8 cellular contexts compared by ENCODE assay signal in the genomic region with DNA sequence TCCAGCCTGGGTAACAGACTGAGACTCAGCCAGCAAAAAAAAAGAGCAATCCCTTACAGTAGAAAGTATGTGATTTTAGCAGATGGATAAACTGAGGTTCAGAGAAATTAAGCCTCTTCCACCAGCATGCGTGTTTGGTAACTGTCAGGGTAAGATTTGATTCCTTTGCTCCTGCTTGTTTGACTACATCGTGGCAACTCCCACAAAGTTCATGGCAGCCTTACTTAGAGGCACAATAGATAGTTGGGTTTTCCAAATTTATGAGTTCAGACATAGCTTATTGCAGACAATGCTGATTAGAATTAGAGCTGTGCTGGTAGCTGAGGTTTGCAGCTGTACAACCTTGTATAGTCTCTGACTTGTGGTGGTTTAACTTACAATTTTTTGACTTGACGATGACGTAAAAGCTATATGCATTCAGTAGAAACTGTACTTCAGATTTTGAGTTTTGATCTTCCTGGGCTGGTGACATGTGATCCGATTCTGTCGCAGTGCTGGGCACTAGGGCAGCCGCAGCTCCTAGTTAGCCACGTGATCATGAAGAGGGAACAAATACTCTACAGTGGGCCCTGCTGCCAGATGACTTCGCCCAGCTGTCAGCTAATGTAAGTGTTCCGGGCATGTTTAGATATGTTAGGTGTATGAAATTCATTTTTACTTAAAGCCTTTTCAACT.
DNase-seq lines count a peak whose midpoint lies in the region; ATAC-seq and TF ChIP-seq lines count a peak whose summit lies in the region.

No MANE protein-coding gene starts in this region.

- TF ChIP-seq CTCF in activated CD8-positive, alpha-beta T cell treated with anti-CD3 and anti-CD28 coated beads for 36 hours (IDR thresholded peaks at IDR 0.05): no peak
- TF ChIP-seq CTCF in foreskin keratinocyte (conservative IDR thresholded peaks at IDR 0.05): no peak

- peak overlapping the region; percentile 95 for H3K27ac Mint-ChIP-seq in activated CD8-positive, alpha-beta T cell treated with anti-CD3 and anti-CD28 coated beads for 36 hours
- H3K27ac Mint-ChIP-seq in immature natural killer cell: peak overlapping the region; percentile 94 to 98 (median 96)
- H3K27ac Mint-ChIP-seq in stimulated activated naive CD8-positive, alpha-beta T cell treated with anti-CD3 and anti-CD28 coated beads, Interleukin-15, amount 100 ng/mL, for 72 hours: peak overlapping the region; percentile 70 to 98

- intact Hi-C loops in activated CD8-positive, alpha-beta T cell treated with anti-CD3 and anti-CD28 coated beads for 36 hours (cut with micrococcal nuclease): no loop called here

- H3K4me1 Mint-ChIP-seq in activated CD8-positive, alpha-beta T cell treated with anti-CD3 and anti-CD28 coated beads for 36 hours (ENCODE audit: low read depth): peaks cover 96% of the 10 kb centered on the region
- H3K4me1 Mint-ChIP-seq in immature natural killer cell: peaks cover 91 to 92% of the 10 kb centered on the region in 2 donors
- H3K4me1 Mint-ChIP-seq in stimulated activated naive CD8-positive, alpha-beta T cell treated with anti-CD3 and anti-CD28 coated beads, Interleukin-15, amount 100 ng/mL, for 72 hours: peaks cover 97% of the 10 kb centered on the region

- DNase-seq in NCI-H1092 treated with DMSO at 0.1 percent for 48 hours (lab: John Stamatoyannopoulos, UW): peak; percentile 83
- DNase-seq in activated CD8-positive, alpha-beta T cell treated with anti-CD3 and anti-CD28 coated beads for 36 hours: peak; percentile 62
- DNase-seq in immature natural killer cell: peak in 1 of 3 donors; percentile 24
- DNase-seq in stimulated activated naive CD8-positive, alpha-beta T cell treated with anti-CD3 and anti-CD28 coated beads, Interleukin-15, amount 100 ng/mL, for 72 hours: peak in 1 of 2 donors; percentile 67
- DNase-seq in left lobe of liver (ENCODE audit: low spot score): no peak
- no peak for DNase-seq in 8988T
- no peak for DNase-seq in foreskin keratinocyte

- H3K27me3 Mint-ChIP-seq in activated CD8-positive, alpha-beta T cell treated with anti-CD3 and anti-CD28 coated beads for 36 hours: no peaks in the 10 kb centered on the region
- H3K27me3 Mint-ChIP-seq in immature natural killer cell (ENCODE audit: low read depth in 3 of 3): peaks cover 0 to 6% (median 0%) of the 10 kb centered on the region in 3 donors
- no peaks in the 10 kb centered on the region for H3K27me3 Mint-ChIP-seq in stimulated activated naive CD8-positive, alpha-beta T cell treated with anti-CD3 and anti-CD28 coated beads, Interleukin-15, amount 100 ng/mL, for 72 hours

- H3K27me3 ChIP-seq in foreskin keratinocyte: no peaks in the 10 kb centered on the region

- peaks cover 3% of the 10 kb centered on the region for H3K9me3 Mint-ChIP-seq in activated CD8-positive, alpha-beta T cell treated with anti-CD3 and anti-CD28 coated beads for 36 hours
- H3K9me3 Mint-ChIP-seq in immature natural killer cell: no peaks in the 10 kb centered on the region
- no peaks in the 10 kb centered on the region for H3K9me3 Mint-ChIP-seq in stimulated activated naive CD8-positive, alpha-beta T cell treated with anti-CD3 and anti-CD28 coated beads, Interleukin-15, amount 100 ng/mL, for 72 hours

- peaks cover 22% of the 10 kb centered on the region for H3K4me1 ChIP-seq in foreskin keratinocyte

- H3K4me3 Mint-ChIP-seq in activated CD8-positive, alpha-beta T cell treated with anti-CD3 and anti-CD28 coated beads for 36 hours: peak overlapping the region; percentile 51
- peak overlapping the region; percentile 74 to 97 (median 87) for H3K4me3 Mint-ChIP-seq in immature natural killer cell
- H3K4me3 Mint-ChIP-seq in stimulated activated naive CD8-positive, alpha-beta T cell treated with anti-CD3 and anti-CD28 coated beads, Interleukin-15, amount 100 ng/mL, for 72 hours: peak overlapping the region; percentile 79 to 83

- POLR2A ChIA-PET in activated CD8-positive, alpha-beta T cell treated with anti-CD3 and anti-CD28 coated beads for 36 hours (lab: Charles Lee): interaction anchor here (1.0 to 10.0 kb wide), 10 partner anchors 12 to 61 kb away, joined by 3 to 141 read pairs (median 4); no protein-coding TSS in a partner anchor

- H3K36me3 Mint-ChIP-seq in activated CD8-positive, alpha-beta T cell treated with anti-CD3 and anti-CD28 coated beads for 36 hours (ENCODE audit: low read depth): peaks cover 62% of the 10 kb centered on the region
- H3K36me3 Mint-ChIP-seq in immature natural killer cell: peaks cover 3 to 20% (median 17%) of the 10 kb centered on the region in 3 donors

- CTCF ChIA-PET in activated CD8-positive, alpha-beta T cell treated with anti-CD3 and anti-CD28 coated beads for 36 hours (lab: Charles Lee): interaction anchor here (0.9 to 9.2 kb wide), 7 partner anchors 11 to 208 kb away, joined by 3 to 88 read pairs (median 5); partner anchors contain the start of gene DHRS3

- peak; percentile 14 for ATAC-seq in activated CD8-positive, alpha-beta T cell treated with anti-CD3 and anti-CD28 coated beads for 36 hours
- ATAC-seq in stimulated activated naive CD8-positive, alpha-beta T cell treated with anti-CD3 and anti-CD28 coated beads, Interleukin-15, amount 100 ng/mL, for 72 hours: peak; percentile 62
- no peak for ATAC-seq in HG02678 (IDR thresholded peaks at IDR 0.05; ENCODE audit: unreplicated experiment)
- ATAC-seq in left lobe of liver: no peak
- no peak for ATAC-seq in foreskin keratinocyte

- no peak overlapping the region for H3K27ac ChIP-seq in foreskin keratinocyte

Comparison
In these comparisons a context has a peak if more than half of its experiments do, and no peak if none do; other contexts are left out.
1. DNase-seq: peak in NCI-H1092 treated with DMSO at 0.1 percent for 48 hours (single experiment) and activated CD8-positive, alpha-beta T cell treated with anti-CD3 and anti-CD28 coated beads for 36 hours (single experiment); none in left lobe of liver (single experiment), 8988T (single experiment) and foreskin keratinocyte (0 of 2).
2. ATAC-seq: peak in activated CD8-positive, alpha-beta T cell treated with anti-CD3 and anti-CD28 coated beads for 36 hours (single experiment) and stimulated activated naive CD8-positive, alpha-beta T cell treated with anti-CD3 and anti-CD28 coated beads, Interleukin-15, amount 100 ng/mL, for 72 hours (single experiment); none in HG02678 (single experiment), left lobe of liver (single experiment) and foreskin keratinocyte (single experiment).
3. Peak in every context shown above with its lines, with median percentiles within 50 percentile points of each other: H3K27ac Mint-ChIP-seq and H3K4me3 Mint-ChIP-seq.